8 cellular contexts compared by ENCODE assay signal in the genomic region with DNA sequence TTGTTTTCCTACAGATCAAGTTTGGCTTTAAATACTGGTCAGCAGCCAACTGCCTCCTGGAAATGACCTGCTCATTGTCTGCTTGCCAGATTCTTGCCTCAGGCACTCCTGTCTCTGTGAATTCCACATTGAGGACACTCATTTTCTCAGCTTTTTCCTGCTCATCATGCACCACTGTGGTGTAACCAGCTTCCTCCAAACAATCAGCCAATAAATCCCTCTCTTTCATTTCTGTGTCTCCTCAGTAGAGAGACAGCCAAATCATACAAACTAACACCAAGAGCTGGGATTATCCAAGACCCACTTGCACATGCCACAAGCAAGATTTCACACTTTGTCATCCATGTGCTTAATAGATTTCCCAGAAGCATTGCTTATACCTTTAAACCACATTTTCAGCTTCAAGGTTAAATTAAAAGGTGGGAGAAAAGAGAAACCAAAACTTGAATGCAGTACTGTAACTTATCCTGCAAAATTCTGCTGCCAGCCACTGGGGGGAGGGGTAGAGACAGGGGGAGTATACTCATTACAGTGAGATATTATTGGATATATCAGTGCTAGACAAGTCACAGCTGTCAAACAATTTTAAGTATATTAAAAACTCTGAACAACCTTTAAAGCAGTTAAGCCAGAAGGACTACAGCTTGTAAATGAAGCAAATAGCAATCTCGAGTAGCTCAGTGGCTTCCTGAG.
DNase-seq lines count a peak whose midpoint lies in the region; ATAC-seq and TF ChIP-seq lines count a peak whose summit lies in the region.

No MANE protein-coding gene starts in this region.

- H3K36me3 ChIP-seq in Caco-2 (ENCODE audit: control insufficient read depth, insufficient read depth, low read length) (no peaks in the 10 kb centered on the region), H7 (replicated peaks; ENCODE audit: control insufficient read depth, insufficient read depth, low read length) (no peaks in the 10 kb centered on the region)

- CTCF ChIA-PET in Caco-2 (lab: Charles Lee) = interaction anchor here (0.5 kb wide), 1 partner anchor 98 kb away, joined by 3 read pairs; no protein-coding TSS in a partner anchor

- ATAC-seq in left colon (peak; percentile 74), HG02642 (IDR thresholded peaks at IDR 0.05; ENCODE audit: poor library complexity, unreplicated experiment) (no peak)
- ATAC-seq in stimulated activated memory B cell treated with anti-CD40 and anti-IgM and Interleukin-4, amounts not matched to agents 10 μg/mL and 1 μg/mL and 100 μg/mL, for 72 hours = no peak

- BruUV-seq in Caco-2 (replicated peaks; lab: Mats Ljungman, UMichigan) = no TSS peak

- in situ Hi-C loops in T47D (cut with HindIII; ENCODE audit: low pct_unique_long_range_greater_than_20kb, low sequenced_read_pairs) = no loop called here

- H3K27me3 Mint-ChIP-seq in Caco-2 (ENCODE audit: insufficient read depth, unreplicated experiment) = no peaks in the 10 kb centered on the region
- no peaks in the 10 kb centered on the region for H3K27me3 Mint-ChIP-seq in stimulated activated memory B cell treated with anti-CD40 and anti-IgM and Interleukin-4, amounts not matched to agents 10 μg/mL and 1 μg/mL and 100 μg/mL, for 72 hours

- H3K4me3 ChIP-seq in Caco-2 (ENCODE audit: low read depth, low read length) (no peak overlapping the region), H7 (ENCODE audit: insufficient read depth, low read depth, low read length) (no peak overlapping the region)

- H3K9me3 Mint-ChIP-seq in Caco-2 (ENCODE audit: unreplicated experiment) = no peaks in the 10 kb centered on the region
- no peaks in the 10 kb centered on the region for H3K9me3 Mint-ChIP-seq in stimulated activated memory B cell treated with anti-CD40 and anti-IgM and Interleukin-4, amounts not matched to agents 10 μg/mL and 1 μg/mL and 100 μg/mL, for 72 hours

- no peak overlapping the region for H3K4me3 Mint-ChIP-seq in Caco-2 (ENCODE audit: unreplicated experiment)
- peak overlapping the region; percentile 11 for H3K4me3 Mint-ChIP-seq in stimulated activated memory B cell treated with anti-CD40 and anti-IgM and Interleukin-4, amounts not matched to agents 10 μg/mL and 1 μg/mL and 100 μg/mL, for 72 hours

- peaks cover 14% of the 10 kb centered on the region; the same call in 1 of the 2 replicates for H3K4me1 ChIP-seq in Caco-2

- DNase-seq in Caco-2 (peak in 1 of 2 experiments; percentile 18), H7 (peak; percentile 29), OCI-M1 (lab: John Stamatoyannopoulos, UW) (peak; percentile 69), T47D (ENCODE audit: low read depth in 1 of 2, low spot score in 1 of 2) (peak; percentile 56 to 97), left colon (peak; percentile 51 to 69), middle frontal gyrus (ENCODE audit: extremely low spot score, low spot score) (no peak)

- H3K9me3 ChIP-seq in Caco-2 = no peaks in the 10 kb centered on the region

- peaks cover 27% of the 10 kb centered on the region for H3K4me1 Mint-ChIP-seq in Caco-2 (ENCODE audit: low read depth, unreplicated experiment)
- peaks cover 59% of the 10 kb centered on the region for H3K4me1 Mint-ChIP-seq in stimulated activated memory B cell treated with anti-CD40 and anti-IgM and Interleukin-4, amounts not matched to agents 10 μg/mL and 1 μg/mL and 100 μg/mL, for 72 hours

- H3K27me3 ChIP-seq in Caco-2 (replicated peaks; ENCODE audit: control insufficient read depth, insufficient read depth, low read length) (no peaks in the 10 kb centered on the region), H7 (ENCODE audit: control insufficient read depth, insufficient read depth, low read length) (no peaks in the 10 kb centered on the region)

- POLR2A ChIA-PET in Caco-2 (lab: Charles Lee) = no interaction called here

- intact Hi-C loops in Caco-2 (cut with micrococcal nuclease; ENCODE audit: unreplicated experiment) (no loop called here), left colon (cut with DNase I, micrococcal nuclease) (no loop called here)

- peaks cover 16% of the 10 kb centered on the region for H3K36me3 Mint-ChIP-seq in Caco-2 (ENCODE audit: insufficient read depth, unreplicated experiment)
- H3K36me3 Mint-ChIP-seq in stimulated activated memory B cell treated with anti-CD40 and anti-IgM and Interleukin-4, amounts not matched to agents 10 μg/mL and 1 μg/mL and 100 μg/mL, for 72 hours = peaks cover 29% of the 10 kb centered on the region

- TF ChIP-seq CTCF in Caco-2 (IDR thresholded peaks at IDR 0.05; ENCODE audit: insufficient read depth in 1 of 2, low read depth in 1 of 2, low read length in 1 of 2, severe bottlenecking in 1 of 2, unreplicated experiment in 1 of 2) = no peak

- peak overlapping the region; percentile 1 for H3K27ac Mint-ChIP-seq in Caco-2 (ENCODE audit: unreplicated experiment)
- H3K27ac Mint-ChIP-seq in stimulated activated memory B cell treated with anti-CD40 and anti-IgM and Interleukin-4, amounts not matched to agents 10 μg/mL and 1 μg/mL and 100 μg/mL, for 72 hours = peak overlapping the region; percentile 51
